In genomic region chrX:135436456-135436855, GRCh38 we compare ENCODE assay signal across 18 cellular contexts. TPM values are rescaled to one million over a fixed set of nuclear protein-coding genes. Genes with fewer than 3 reads are reported as not detected.
DNase-seq lines count a peak whose midpoint lies in the region; ATAC-seq and TF ChIP-seq lines count a peak whose summit lies in the region.
"Had no signal": no experiment of that assay in that cellular context is flagged by ENCODE, and none has a peak within 500 bp of the region (broad histone marks: within the 10 kb centered on the region; RNA-seq: fewer than 3 reads in every experiment).

No MANE protein-coding gene starts in this region.

- H3K9me3 Mint-ChIP-seq in chondrocyte (ENCODE audit: low read depth) (peaks cover 8% of the 10 kb centered on the region), progenitor cell of endocrine pancreas (ENCODE audit: low read depth) (peaks cover 7% of the 10 kb centered on the region)
- H3K9me3 Mint-ChIP-seq in stimulated activated effector memory CD8-positive, alpha-beta T cell treated with anti-CD3 and anti-CD28 coated beads, Interleukin-12 subunit alpha, Interleukin-12 subunit beta, amount 100 ng/mL, for 72 hours = peaks cover 3% of the 10 kb centered on the region

- H3K27ac Mint-ChIP-seq in chondrocyte (ENCODE audit: unreplicated experiment) = no peak overlapping the region
- H3K27ac Mint-ChIP-seq in progenitor cell of endocrine pancreas = no peak overlapping the region
- H3K27ac Mint-ChIP-seq in stimulated activated effector memory CD8-positive, alpha-beta T cell treated with anti-CD3 and anti-CD28 coated beads, Interleukin-12 subunit alpha, Interleukin-12 subunit beta, amount 100 ng/mL, for 72 hours = no peak overlapping the region
- H3K27ac Mint-ChIP-seq: B cell; CD4-positive, alpha-beta T cell; CD8-positive, alpha-beta T cell had no signal

- DNase-seq in ELF-1 (ENCODE audit: low read depth, low spot score) (peak; percentile 68), H7 (peak; percentile 36), chondrocyte (ENCODE audit: low spot score) (peak; percentile 84), progenitor cell of endocrine pancreas (ENCODE audit: low spot score, unreplicated experiment) (no peak), SKM-1 treated with dmso at 0.1 percent for 144 hours (lab: John Stamatoyannopoulos, UW; ENCODE audit: unreplicated experiment) (no peak)
- DNase-seq in stimulated activated effector memory CD8-positive, alpha-beta T cell treated with anti-CD3 and anti-CD28 coated beads, Interleukin-12 subunit alpha, Interleukin-12 subunit beta, amount 100 ng/mL, for 72 hours (ENCODE audit: low spot score in 2 of 2) = no peak
- DNase-seq: AML-193; Caco-2; Calu3; CD4-positive, alpha-beta T cell; CD8-positive, alpha-beta T cell; DMS79 treated with DMSO at 0.1 percent for 48 hours; GDM1 had no signal

- H3K36me3 Mint-ChIP-seq in chondrocyte (ENCODE audit: low read depth) (no peaks in the 10 kb centered on the region), progenitor cell of endocrine pancreas (ENCODE audit: insufficient read depth) (no peaks in the 10 kb centered on the region)
- H3K36me3 Mint-ChIP-seq in stimulated activated effector memory CD8-positive, alpha-beta T cell treated with anti-CD3 and anti-CD28 coated beads, Interleukin-12 subunit alpha, Interleukin-12 subunit beta, amount 100 ng/mL, for 72 hours = no peaks in the 10 kb centered on the region
- H3K36me3 Mint-ChIP-seq: CD8-positive, alpha-beta T cell had no signal

- no peak overlapping the region for H3K4me3 ChIP-seq in H7 (ENCODE audit: insufficient read depth, low read depth, low read length)
- H3K4me3 ChIP-seq: A549; BLaER1 treated with 17β-estradiol and CSF1 and Interleukin-3, amounts not matched to agents 10 nM and 100 nM; GM12878 had no signal

- H3K27me3 ChIP-seq in H7 (ENCODE audit: control insufficient read depth, insufficient read depth, low read length) = no peaks in the 10 kb centered on the region

- H3K27me3 Mint-ChIP-seq in chondrocyte (ENCODE audit: low read depth) (peaks cover 2% of the 10 kb centered on the region), progenitor cell of endocrine pancreas (peaks cover 3% of the 10 kb centered on the region)
- H3K27me3 Mint-ChIP-seq: B cell; CD4-positive, alpha-beta T cell had no signal

- no peak for TF ChIP-seq CTCF in chondrocyte (IDR thresholded peaks at IDR 0.05)
- TF ChIP-seq CTCF in progenitor cell of endocrine pancreas (IDR thresholded peaks at IDR 0.05; ENCODE audit: unreplicated experiment) = no peak

- H3K4me3 Mint-ChIP-seq in chondrocyte (ENCODE audit: unreplicated experiment) (no peak overlapping the region), progenitor cell of endocrine pancreas (ENCODE audit: low read depth) (no peak overlapping the region)
- no peak overlapping the region for H3K4me3 Mint-ChIP-seq in stimulated activated effector memory CD8-positive, alpha-beta T cell treated with anti-CD3 and anti-CD28 coated beads, Interleukin-12 subunit alpha, Interleukin-12 subunit beta, amount 100 ng/mL, for 72 hours
- H3K4me3 Mint-ChIP-seq: B cell; CD4-positive, alpha-beta T cell; CD8-positive, alpha-beta T cell had no signal

- no peaks in the 10 kb centered on the region for H3K4me1 Mint-ChIP-seq in chondrocyte (ENCODE audit: low read depth)
- H3K4me1 Mint-ChIP-seq in progenitor cell of endocrine pancreas (ENCODE audit: low read depth) = no peaks in the 10 kb centered on the region
- H3K4me1 Mint-ChIP-seq in stimulated activated effector memory CD8-positive, alpha-beta T cell treated with anti-CD3 and anti-CD28 coated beads, Interleukin-12 subunit alpha, Interleukin-12 subunit beta, amount 100 ng/mL, for 72 hours = peaks cover 5% of the 10 kb centered on the region
- H3K4me1 Mint-ChIP-seq: B cell had no signal

- no peak for ATAC-seq in stimulated activated effector memory CD8-positive, alpha-beta T cell treated with anti-CD3 and anti-CD28 coated beads, Interleukin-12 subunit alpha, Interleukin-12 subunit beta, amount 100 ng/mL, for 72 hours
- ATAC-seq: CD8-positive, alpha-beta T cell; GM12878 had no signal

- no peaks in the 10 kb centered on the region for H3K36me3 ChIP-seq in H7 (replicated peaks; ENCODE audit: control insufficient read depth, insufficient read depth, low read length)
- H3K36me3 ChIP-seq: BLaER1 treated with 17β-estradiol and CSF1 and Interleukin-3, amounts not matched to agents 10 nM and 100 nM had no signal

RNA-seq across cellular contexts. Expression of gene SMIM10L2A, which starts 14.7 kb away (rescaled TPM):
- total RNA-seq in H7 (2014; rRNA removed; shearing (Covaris generic)) = 7.0 and 11.5 TPM in 2 replicates
- total RNA-seq in chondrocyte = 0.27 to 0.62 TPM (median 0.40 TPM) in 3 replicates
- 9.0 and 9.5 TPM in 2 replicates for total RNA-seq in progenitor cell of endocrine pancreas
- total RNA-seq: G401 had no signal

Comparison
In these comparisons a context has a peak if more than half of its experiments do, and no peak if none do; other contexts are left out.
1. DNase-seq: peak in ELF-1 (single experiment), H7 (single experiment) and chondrocyte (single experiment); none in progenitor cell of endocrine pancreas (single experiment), SKM-1 treated with dmso at 0.1 percent for 144 hours (single experiment) and stimulated activated effector memory CD8-positive, alpha-beta T cell treated with anti-CD3 and anti-CD28 coated beads, Interleukin-12 subunit alpha, Interleukin-12 subunit beta, amount 100 ng/mL, for 72 hours (0 of 2).